ENCODE assay signal across 2 cellular contexts in genomic region chr3:122406198-122406597, GRCh38.
A peak's percentile ranks its signal among the peaks of the same experiment; 100 is the strongest.
TF ChIP-seq lines count a peak whose summit lies in the region.

No MANE protein-coding gene starts in this region.

TF ChIP-seq in liver, 16 proteins besides CTCF, POLR2A, EP300 and RAD21:
- TF ChIP-seq HNF4A (conservative IDR thresholded peaks at IDR 0.05): peak; percentile 62 to 69
- peak; percentile 20 for TF ChIP-seq SP1 (IDR thresholded peaks at IDR 0.05)
- TF ChIP-seq JUND (IDR thresholded peaks at IDR 0.05): peak; percentile 63 to 91
- TF ChIP-seq HNF4G (IDR thresholded peaks at IDR 0.05): peak; percentile 10
- TF ChIP-seq TAF1 (conservative IDR thresholded peaks at IDR 0.05): no peak
- TF ChIP-seq ATF3 (IDR thresholded peaks at IDR 0.05): peak; percentile 76
- TF ChIP-seq FOXA1 (IDR thresholded peaks at IDR 0.05): no peak
TF ChIP-seq in liver: peak in this region for 5.

TF ChIP-seq in HepG2, 621 proteins besides CTCF, POLR2A, EP300 and RAD21:
- TF ChIP-seq SIN3A (IDR thresholded peaks at IDR 0.05; ENCODE audit: borderline replicate concordance, low read depth, low read length): no peak
- TF ChIP-seq RCOR2 (CRISPR knock-in tag; IDR thresholded peaks at IDR 0.05): no peak
- no peak for TF ChIP-seq RAD51 (IDR thresholded peaks at IDR 0.05; ENCODE audit: borderline replicate concordance)
- TF ChIP-seq MXD4 (CRISPR knock-in tag; IDR thresholded peaks at IDR 0.05): no peak
- no peak for TF ChIP-seq ZNF746 (CRISPR knock-in tag; IDR thresholded peaks at IDR 0.05)
- TF ChIP-seq TOE1 (CRISPR knock-in tag; IDR thresholded peaks at IDR 0.05): no peak
- no peak for TF ChIP-seq ZNF367 (CRISPR knock-in tag; IDR thresholded peaks at IDR 0.05; ENCODE audit: borderline replicate concordance)
- no peak for TF ChIP-seq MEF2D (CRISPR knock-in tag; IDR thresholded peaks at IDR 0.05)
- TF ChIP-seq JDP2 (CRISPR knock-in tag; IDR thresholded peaks at IDR 0.05; ENCODE audit: borderline replicate concordance): no peak
- no peak for TF ChIP-seq BORCS8-MEF2B (CRISPR knock-in tag; IDR thresholded peaks at IDR 0.05)
- no peak for TF ChIP-seq SALL2 (CRISPR knock-in tag; IDR thresholded peaks at IDR 0.05)
- no peak for TF ChIP-seq PTBP1 (IDR thresholded peaks at IDR 0.05; ENCODE audit: low read depth, low read length, poor library complexity, severe bottlenecking)
- TF ChIP-seq ZNF253 (CRISPR knock-in tag; IDR thresholded peaks at IDR 0.05; ENCODE audit: borderline replicate concordance): no peak
- TF ChIP-seq ZNF263 (CRISPR knock-in tag; IDR thresholded peaks at IDR 0.05): no peak
- no peak for TF ChIP-seq SRY (CRISPR knock-in tag; IDR thresholded peaks at IDR 0.05)
- TF ChIP-seq ZBTB2 (CRISPR knock-in tag; IDR thresholded peaks at IDR 0.05; ENCODE audit: low read depth): no peak
- no peak for TF ChIP-seq SNAPC5 (CRISPR knock-in tag; IDR thresholded peaks at IDR 0.05; ENCODE audit: borderline replicate concordance)
